In the genomic region with DNA sequence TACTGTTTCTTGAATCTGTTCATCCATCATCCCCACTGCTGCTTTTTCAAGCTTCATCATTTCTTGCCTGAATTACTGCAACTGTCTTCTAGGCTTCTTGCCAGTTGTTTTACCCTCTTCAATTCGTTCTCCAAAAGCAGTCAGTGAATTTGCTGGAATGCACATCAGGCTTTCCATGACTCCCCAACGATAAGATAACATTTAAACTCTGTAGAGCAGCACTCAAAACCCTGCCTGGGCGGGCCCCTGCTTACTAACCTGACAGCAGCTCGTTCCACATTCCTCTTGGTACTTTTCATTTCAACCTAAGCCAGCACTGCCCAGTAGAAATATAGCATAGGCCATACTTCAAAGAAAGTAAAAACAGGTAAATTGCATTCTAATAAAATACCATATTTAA, we compare ENCODE assay signal across 22 cellular contexts.
"Had no signal": no experiment of that assay in that cellular context is flagged by ENCODE, and none has a peak within 500 bp of the region (broad histone marks: within the 10 kb centered on the region; RNA-seq: fewer than 3 reads in every experiment).

No MANE protein-coding gene starts in this region.

- H3K9me3 ChIP-seq: SJSA1 had no signal

- H3K27me3 ChIP-seq: SJSA1 had no signal

- H3K36me3 ChIP-seq: SJSA1 had no signal

- H3K4me1 ChIP-seq: SJSA1 had no signal

- DNase-seq: IMR-90, Kasumi-1, KG1, MM.1S, NCI-H1092 treated with DMSO at 0.1 percent for 48 hours, NCI-H1436, NCI-H1694, NCI-H1930, NCI-H2081, NCI-H2107, NCI-H2227 treated with DMSO at 0.1 percent for 48 hours, NCI-H446, NCI-H510A, NCI-H524 treated with DMSO at 0.1 percent for 48 hours, NCI-H69, NCI-H774, Right ventricle myocardium superior, RPMI8226, SIG-M5 had no signal

- H3K4me3 ChIP-seq: SJSA1, SK-N-MC had no signal

- ATAC-seq: HepG2 had no signal
